Comparison of ENCODE assay signal across 10 cellular contexts in genomic region chr1:67194209-67194863, GRCh38. TPM values are rescaled to one million over a fixed set of nuclear protein-coding genes. Genes with fewer than 3 reads are reported as not detected.
DNase-seq lines count a peak whose midpoint lies in the region; ATAC-seq, FAIRE-seq and TF ChIP-seq lines count a peak whose summit lies in the region.
"Had no signal": no experiment of that assay in that cellular context is flagged by ENCODE, and none has a peak within 500 bp of the region (broad histone marks: within the 10 kb centered on the region; RNA-seq: fewer than 3 reads in every experiment).

No MANE protein-coding gene starts in this region.

- no peak for DNase-seq in GM12892 (ENCODE audit: insufficient read length)
- no peak for DNase-seq in activated naive CD8-positive, alpha-beta T cell treated with anti-CD3 and anti-CD28 coated beads, Interleukin-2, amount 50 U/mL, for 24 hours
- no peak for DNase-seq in NCI-H774 (lab: John Stamatoyannopoulos, UW)
- DNase-seq in NCI-H187 treated with DMSO at 0.1 percent for 48 hours (lab: John Stamatoyannopoulos, UW): no peak
- DNase-seq in left ventricle myocardium superior: no peak
- DNase-seq in HFFc6: no peak

- intact Hi-C loops in left ventricle myocardium superior (cut with micrococcal nuclease): no loop called here

- H3K9me3 Mint-ChIP-seq in activated naive CD8-positive, alpha-beta T cell treated with anti-CD3 and anti-CD28 coated beads, Interleukin-2, amount 50 U/mL, for 24 hours: no peaks in the 10 kb centered on the region
- no peaks in the 10 kb centered on the region for H3K9me3 Mint-ChIP-seq in HFFc6

- H3K27me3 Mint-ChIP-seq in activated naive CD8-positive, alpha-beta T cell treated with anti-CD3 and anti-CD28 coated beads, Interleukin-2, amount 50 U/mL, for 24 hours: peaks cover 4% of the 10 kb centered on the region
- H3K27me3 Mint-ChIP-seq in HFFc6 (ENCODE audit: insufficient read depth): peaks cover 4% of the 10 kb centered on the region; the same call in 1 of the 2 replicates

- peaks cover 16% of the 10 kb centered on the region for H3K4me1 Mint-ChIP-seq in activated naive CD8-positive, alpha-beta T cell treated with anti-CD3 and anti-CD28 coated beads, Interleukin-2, amount 50 U/mL, for 24 hours
- H3K4me1 Mint-ChIP-seq in HFFc6 (ENCODE audit: low read depth): no peaks in the 10 kb centered on the region

- no peak for TF ChIP-seq POLR2A in GM12892 (IDR thresholded peaks at IDR 0.05; ENCODE audit: low read depth, low read length)

- no peak for TF ChIP-seq CTCF in HFFc6 (IDR thresholded peaks at IDR 0.05)

- peak overlapping the region; percentile 30 for H3K4me3 Mint-ChIP-seq in activated naive CD8-positive, alpha-beta T cell treated with anti-CD3 and anti-CD28 coated beads, Interleukin-2, amount 50 U/mL, for 24 hours
- no peak overlapping the region for H3K4me3 Mint-ChIP-seq in HFFc6

- H3K36me3 Mint-ChIP-seq in activated naive CD8-positive, alpha-beta T cell treated with anti-CD3 and anti-CD28 coated beads, Interleukin-2, amount 50 U/mL, for 24 hours (ENCODE audit: low read depth): no peaks in the 10 kb centered on the region
- no peaks in the 10 kb centered on the region for H3K36me3 Mint-ChIP-seq in HFFc6 (ENCODE audit: low read depth)

- H3K27ac Mint-ChIP-seq in activated naive CD8-positive, alpha-beta T cell treated with anti-CD3 and anti-CD28 coated beads, Interleukin-2, amount 50 U/mL, for 24 hours: peak overlapping the region; percentile 88
- H3K27ac Mint-ChIP-seq in HFFc6: no peak overlapping the region

- peak; percentile 54 for FAIRE-seq in GM12892 (lab: Jason Lieb, UNC)

- ATAC-seq in GM19468 (IDR thresholded peaks at IDR 0.05; ENCODE audit: extremely low read depth, unreplicated experiment): peak; percentile 49
- peak; percentile 60 for ATAC-seq in HG03139 (IDR thresholded peaks at IDR 0.05; ENCODE audit: unreplicated experiment)
- ATAC-seq in activated naive CD8-positive, alpha-beta T cell treated with anti-CD3 and anti-CD28 coated beads, Interleukin-2, amount 50 U/mL, for 24 hours: peak; percentile 41
- no peak for ATAC-seq in left ventricle myocardium superior
- ATAC-seq: Panc1 had no signal

RNA-seq across cellular contexts. Expression of gene IL23R, which starts 28.1 kb away (rescaled TPM):
- 1.1 TPM for polyA plus RNA-seq in GM12892 (2012; ENCODE audit: missing spikeins)
- not detected for total RNA-seq in left ventricle myocardium superior
- total RNA-seq in HFFc6 (2021; fragmentation: NEBNext Ultra II Directional; extraction: Animal tissue kit (Norgen Biotek cat#: 25700)): not detected

RNA-seq across cellular contexts. Expression of gene C1orf141, which starts 59.6 kb away (rescaled TPM):
- not detected for polyA plus RNA-seq in GM12892 (2012; ENCODE audit: missing spikeins)
- total RNA-seq in left ventricle myocardium superior: not detected
- total RNA-seq in HFFc6 (2021; fragmentation: NEBNext Ultra II Directional; extraction: Animal tissue kit (Norgen Biotek cat#: 25700)): not detected
- polyA plus RNA-seq: esophagus had no signal
